Comparison of ENCODE assay signal across 6 cellular contexts in genomic region chr6:31972709-31973350, GRCh38. TPM values are rescaled to one million over a fixed set of nuclear protein-coding genes. Genes with fewer than 3 reads are reported as not detected.
DNase-seq lines count a peak whose midpoint lies in the region; ATAC-seq, FAIRE-seq and TF ChIP-seq lines count a peak whose summit lies in the region.

No MANE protein-coding gene starts in this region.

- H3K27me3 ChIP-seq in CD4-positive, alpha-beta memory T cell (ENCODE audit: insufficient read depth, low read length): no peaks in the 10 kb centered on the region
- H3K27me3 ChIP-seq in SJCRH30 (no peaks in the 10 kb centered on the region), transverse colon (no peaks in the 10 kb centered on the region)

- no peak for TF ChIP-seq CTCF in glutamatergic neuron (IDR thresholded peaks at IDR 0.05; ENCODE audit: partially characterized antibody, unreplicated experiment)
- TF ChIP-seq CTCF in transverse colon (IDR thresholded peaks at IDR 0.05): no peak

- H3K27ac ChIP-seq in CD4-positive, alpha-beta memory T cell (ENCODE audit: low read depth, low read length): peak overlapping the region; percentile 99
- H3K27ac ChIP-seq in SJCRH30 (peak overlapping the region; percentile 59), transverse colon (peak overlapping the region; percentile 93 to 99 (median 96))

- peak overlapping the region; percentile 63 to 77 for H3K4me3 ChIP-seq in CD4-positive, alpha-beta memory T cell (ENCODE audit: low read length in 2 of 2)
- H3K4me3 ChIP-seq in SJCRH30 (peak overlapping the region; percentile 65), transverse colon (peak overlapping the region; percentile 53 to 86 (median 64))

- FAIRE-seq in H54 (lab: Jason Lieb, UNC): no peak

- H3K36me3 Mint-ChIP-seq in CD4-positive, alpha-beta memory T cell: peaks cover 13 to 34% of the 10 kb centered on the region in 2 donors
- H3K36me3 Mint-ChIP-seq in glutamatergic neuron (ENCODE audit: unreplicated experiment): peaks cover 5% of the 10 kb centered on the region

- POLR2A ChIA-PET in CD4-positive, alpha-beta memory T cell (lab: Charles Lee; ENCODE audit: partially characterized antibody): interaction anchor here (0.6 to 7.5 kb wide), 21 partner anchors 9 to 1232 kb away, joined by 3 to 195 read pairs (median 7); partner anchors contain the start of genes ABHD16A, BAG6, EHMT2 and GPANK1

- H3K4me3 Mint-ChIP-seq in CD4-positive, alpha-beta memory T cell: peak overlapping the region; percentile 97 to 99 (median 98)
- peak overlapping the region; percentile 92 for H3K4me3 Mint-ChIP-seq in glutamatergic neuron (ENCODE audit: unreplicated experiment)

- in situ Hi-C loops in transverse colon (cut with MboI; ENCODE audit: low pct_ligation_motif_present in 1 of 4, low pct_unique_long_range_greater_than_20kb in 1 of 4, low sequenced_read_pairs in 3 of 4): loop anchor here in 2 of 4 donors (25.0 kb wide), 1 partner anchor 89 kb away; no protein-coding TSS in a partner anchor

- H3K36me3 ChIP-seq in CD4-positive, alpha-beta memory T cell (ENCODE audit: insufficient read depth, low read length): peaks cover 26% of the 10 kb centered on the region
- H3K36me3 ChIP-seq in SJCRH30 (peaks cover 9% of the 10 kb centered on the region), transverse colon (peaks cover 0 to 9% (median 4%) of the 10 kb centered on the region in 4 donors)

- H3K9me3 ChIP-seq in CD4-positive, alpha-beta memory T cell (ENCODE audit: control insufficient read depth in 1 of 2, low read length in 2 of 2): no peaks in the 10 kb centered on the region
- H3K9me3 ChIP-seq in SJCRH30 (replicated peaks) (no peaks in the 10 kb centered on the region), transverse colon (no peaks in the 10 kb centered on the region)

- H3K9me3 Mint-ChIP-seq in CD4-positive, alpha-beta memory T cell: peaks cover 0 to 14% (median 0%) of the 10 kb centered on the region in 8 donors
- peaks cover 20% of the 10 kb centered on the region for H3K9me3 Mint-ChIP-seq in glutamatergic neuron (ENCODE audit: unreplicated experiment)

- peaks cover 21 to 51% (median 32%) of the 10 kb centered on the region in 4 donors for H3K4me1 Mint-ChIP-seq in CD4-positive, alpha-beta memory T cell
- peaks cover 8% of the 10 kb centered on the region for H3K4me1 Mint-ChIP-seq in glutamatergic neuron (ENCODE audit: low read depth, unreplicated experiment)

- CTCF ChIA-PET in CD4-positive, alpha-beta memory T cell (lab: Charles Lee; ENCODE audit: partially characterized antibody): interaction anchor here (1.1 to 2.7 kb wide), 2 partner anchors 15 to 215 kb away, joined by 3 to 21 read pairs; partner anchors contain the start of genes NELFE and SKIC2

- TF ChIP-seq POLR2A in transverse colon (IDR thresholded peaks at IDR 0.05) (no peak), H54 (IDR thresholded peaks at IDR 0.05; ENCODE audit: low read depth, low read length) (no peak)

- peaks cover 31% of the 10 kb centered on the region for H3K4me1 ChIP-seq in CD4-positive, alpha-beta memory T cell (ENCODE audit: insufficient read depth, low read length)
- no peaks in the 10 kb centered on the region; the same call in 1 of the 2 replicates for H3K4me1 ChIP-seq in SJCRH30
- peaks cover 23 to 25% (median 24%) of the 10 kb centered on the region in 4 donors for H3K4me1 ChIP-seq in transverse colon

- intact Hi-C loops in CD4-positive, alpha-beta memory T cell (cut with micrococcal nuclease): loop anchor here (1.0 to 10.0 kb wide), 3 partner anchors 14 to 1302 kb away; partner anchors contain the start of genes B3GALT4, RPS18, SKIC2 and VPS52
- intact Hi-C loops in transverse colon (cut with DNase I; ENCODE audit: low total_unique reads): no loop called here

- no peaks in the 10 kb centered on the region for H3K27me3 Mint-ChIP-seq in CD4-positive, alpha-beta memory T cell
- H3K27me3 Mint-ChIP-seq in glutamatergic neuron (ENCODE audit: unreplicated experiment): peaks cover 14% of the 10 kb centered on the region

- TF ChIP-seq EP300 in transverse colon (IDR thresholded peaks at IDR 0.05; ENCODE audit: low read depth): no peak

- 10 to 26% methylated on average over 5 to 12 of the region's 19 CpGs for WGBS in transverse colon (ENCODE audit: low coverage in 1 of 2), 2 donors

- peak overlapping the region; percentile 100 for H3K27ac Mint-ChIP-seq in CD4-positive, alpha-beta memory T cell
- peak overlapping the region; percentile 79 for H3K27ac Mint-ChIP-seq in glutamatergic neuron (ENCODE audit: unreplicated experiment)

- no peak for ATAC-seq in HG03097 (IDR thresholded peaks at IDR 0.05; ENCODE audit: low FRiP score, unreplicated experiment)

- DNase-seq in CD4-positive, alpha-beta memory T cell: no peak
- DNase-seq in SJCRH30 (no peak), glutamatergic neuron (no peak), transverse colon (no peak), H54 (ENCODE audit: insufficient read length, low spot score) (no peak)

RNA-seq across cellular contexts. Expression of gene DXO, which starts 0.9 kb away (rescaled TPM):
- 10 to 100 TPM; 27.8 to 30.3 TPM for total RNA-seq in CD4-positive, alpha-beta memory T cell
- 10 to 100 TPM; 10.8 to 11.7 TPM for polyA plus RNA-seq in CD4-positive, alpha-beta memory T cell
- total RNA-seq in SJCRH30 (2014; rRNA removed; shearing (Covaris generic)): 13.8 and 17.8 TPM in 2 replicates
- 23.8 TPM for total RNA-seq in glutamatergic neuron (ENCODE audit: unreplicated experiment)
- total RNA-seq in transverse colon: 10 to 100 TPM; 17.5 to 29.9 (median 20.9) TPM

RNA-seq across cellular contexts. Expression of gene C4A, which starts 9.0 kb away (rescaled TPM):
- total RNA-seq in CD4-positive, alpha-beta memory T cell: 1 to 10 TPM; 6.7 to 9.8 TPM
- polyA plus RNA-seq in CD4-positive, alpha-beta memory T cell: under 1 TPM in 1 of 2 donors, not detected in 1; 0.17 TPM
- total RNA-seq in SJCRH30 (2014; rRNA removed; shearing (Covaris generic)): 0.81 and 2.5 TPM in 2 replicates
- total RNA-seq in glutamatergic neuron (ENCODE audit: unreplicated experiment) (9.3 TPM), transverse colon (100 to 1,000 TPM in 1 of 4 donors, 10 to 100 TPM in 3; 16.9 to 210 (median 33.6) TPM)

RNA-seq across cellular contexts. Expression of gene SKIC2, which starts 13.9 kb away (rescaled TPM):
- total RNA-seq in CD4-positive, alpha-beta memory T cell: 100 to 1,000 TPM; 117 to 119 TPM
- 10 to 100 TPM; 21.8 to 23.0 TPM for polyA plus RNA-seq in CD4-positive, alpha-beta memory T cell
- 27.3 and 37.4 TPM in 2 replicates for total RNA-seq in SJCRH30 (2014; rRNA removed; shearing (Covaris generic))
- total RNA-seq in glutamatergic neuron (ENCODE audit: unreplicated experiment) (109 TPM), transverse colon (100 to 1,000 TPM in 1 of 4 donors, 10 to 100 TPM in 3; 52.8 to 173 (median 71.3) TPM)

RNA-seq across cellular contexts. Expression of gene NELFE, which starts 14.1 kb away (rescaled TPM):
- 10 to 100 TPM; 45.8 to 49.0 TPM for total RNA-seq in CD4-positive, alpha-beta memory T cell
- 10 to 100 TPM; 67.0 to 78.5 TPM for polyA plus RNA-seq in CD4-positive, alpha-beta memory T cell
- 66.3 and 70.1 TPM in 2 replicates for total RNA-seq in SJCRH30 (2014; rRNA removed; shearing (Covaris generic))
- total RNA-seq in glutamatergic neuron (ENCODE audit: unreplicated experiment): 52.7 TPM
- 100 to 1,000 TPM in 1 of 4 donors, 10 to 100 TPM in 3; 59.2 to 114 (median 88.0) TPM for total RNA-seq in transverse colon

RNA-seq across cellular contexts. Expression of gene CFB, which starts 26.9 kb away (rescaled TPM):
- under 1 TPM in 1 of 2 experiments, not detected in 1; 0.64 TPM for total RNA-seq in CD4-positive, alpha-beta memory T cell
- polyA plus RNA-seq in CD4-positive, alpha-beta memory T cell: not detected
- total RNA-seq in SJCRH30 (2014; rRNA removed; shearing (Covaris generic)): not detected in 2 replicates
- total RNA-seq in glutamatergic neuron (ENCODE audit: unreplicated experiment): not detected
- 10 to 100 TPM in 3 of 4 donors, 1 to 10 TPM in 1; 9.0 to 59.7 (median 39.6) TPM for total RNA-seq in transverse colon
